1 cellular context compared by ENCODE assay signal in genomic region chr7:85289279-85289678, GRCh38.
A peak's percentile ranks its signal among the peaks of the same experiment; 100 is the strongest.
TF ChIP-seq lines count a peak whose summit lies in the region.

No MANE protein-coding gene starts in this region.

TF ChIP-seq in GM12878, 131 proteins besides CTCF, POLR2A, EP300 and RAD21 (continued from another document):
- TF ChIP-seq ZNF687 (IDR thresholded peaks at IDR 0.05) (no peak), GABPA (IDR thresholded peaks at IDR 0.05; ENCODE audit: low read depth) (no peak), IRF5 (IDR thresholded peaks at IDR 0.05; ENCODE audit: borderline replicate concordance) (no peak), USF1 (IDR thresholded peaks at IDR 0.05; ENCODE audit: borderline replicate concordance, extremely low read length, insufficient read depth, low read depth, low read length) (no peak), NR2C1 (IDR thresholded peaks at IDR 0.05) (no peak), PAX8 (IDR thresholded peaks at IDR 0.05) (no peak), SUZ12 (IDR thresholded peaks at IDR 0.05; ENCODE audit: unreplicated experiment) (no peak), ETV6 (conservative IDR thresholded peaks at IDR 0.05 in 1 of 2, IDR thresholded peaks at IDR 0.05 in 1 of 2; ENCODE audit: borderline replicate concordance in 1 of 2, low read depth in 1 of 2) (no peak), EED (IDR thresholded peaks at IDR 0.05; ENCODE audit: low read depth) (no peak), ZNF24 (IDR thresholded peaks at IDR 0.05) (no peak), RELA (IDR thresholded peaks at IDR 0.05; ENCODE audit: borderline replicate concordance, partially characterized antibody) (no peak), ZNF384 (IDR thresholded peaks at IDR 0.05; ENCODE audit: borderline replicate concordance, low read depth, low read length) (peak; percentile 76)
